16 cellular contexts compared by ENCODE assay signal in the genomic region with DNA sequence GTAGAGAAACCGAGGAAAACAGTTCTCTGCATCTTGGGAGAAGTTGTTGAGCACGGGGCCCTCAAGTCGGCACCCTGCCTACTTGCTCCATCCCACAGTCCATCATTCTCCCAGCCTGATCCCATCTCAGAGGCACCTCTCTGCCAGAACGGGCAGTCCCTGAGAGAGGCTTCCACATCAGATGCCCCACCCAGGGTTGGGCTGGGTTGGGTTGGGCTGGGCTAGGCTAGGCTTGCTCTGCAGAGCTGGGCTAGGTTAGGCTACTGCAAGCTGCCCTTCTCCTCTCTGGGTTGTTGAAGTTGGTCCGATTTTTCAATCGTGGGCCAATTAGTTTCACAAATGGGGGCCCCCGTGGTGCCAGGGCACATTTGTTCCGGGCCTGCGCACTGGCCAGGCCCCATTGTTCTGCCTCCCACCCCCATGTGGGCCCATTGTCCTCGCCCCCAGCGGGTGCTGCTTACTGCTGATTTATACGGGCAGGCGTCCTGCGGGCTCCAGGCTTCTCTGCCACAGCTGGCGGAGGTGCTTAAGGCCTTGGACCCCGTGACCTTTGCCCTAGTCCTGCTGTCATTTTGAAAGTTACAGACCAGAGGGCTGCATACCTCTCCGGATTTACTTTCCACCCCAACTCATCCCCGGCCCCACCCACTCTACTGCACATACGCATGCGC.
A peak's percentile ranks its signal among the peaks of the same experiment; 100 is the strongest.
DNase-seq lines count a peak whose midpoint lies in the region; ATAC-seq and TF ChIP-seq lines count a peak whose summit lies in the region.
"Had no signal": no experiment of that assay in that cellular context is flagged by ENCODE, and none has a peak within 500 bp of the region (broad histone marks: within the 10 kb centered on the region; RNA-seq: fewer than 3 reads in every experiment).

No MANE protein-coding gene starts in this region.

- no peak overlapping the region for H3K4me3 Mint-ChIP-seq in natural killer cell
- no peak overlapping the region for H3K4me3 Mint-ChIP-seq in natural killer cell treated with Interleukin-12 subunit alpha and Interleukin-12 subunit beta and Interleukin-15 and Interleukin-18, amount 100 ng/mL, for 72 hours
- H3K4me3 Mint-ChIP-seq: activated naive CD4-positive, alpha-beta T cell treated with anti-CD3 and anti-CD28 coated beads for 36 hours; CD8-positive, alpha-beta T cell; naive thymus-derived CD8-positive, alpha-beta T cell had no signal

- no peaks in the 10 kb centered on the region for H3K27me3 Mint-ChIP-seq in natural killer cell (ENCODE audit: low read depth in 2 of 2)
- H3K27me3 Mint-ChIP-seq in natural killer cell treated with Interleukin-12 subunit alpha and Interleukin-12 subunit beta and Interleukin-15 and Interleukin-18, amount 100 ng/mL, for 72 hours, result no peaks in the 10 kb centered on the region

- TF ChIP-seq CTCF in natural killer cell (IDR thresholded peaks at IDR 0.05) (no peak), lower lobe of right lung (IDR thresholded peaks at IDR 0.05) (no peak)

- peaks cover 51 to 62% of the 10 kb centered on the region in 2 donors for H3K4me1 Mint-ChIP-seq in natural killer cell
- peaks cover 0 to 49% of the 10 kb centered on the region in 2 donors for H3K4me1 Mint-ChIP-seq in natural killer cell treated with Interleukin-12 subunit alpha and Interleukin-12 subunit beta and Interleukin-15 and Interleukin-18, amount 100 ng/mL, for 72 hours (ENCODE audit: low read depth in 2 of 2)

- no peaks in the 10 kb centered on the region for H3K27me3 ChIP-seq in lower lobe of right lung (ENCODE audit: low read depth)
- H3K27me3 ChIP-seq: stomach, uterus had no signal

- no peak overlapping the region for H3K27ac ChIP-seq in lower lobe of right lung
- H3K27ac ChIP-seq: stomach, uterus had no signal

- H3K36me3 ChIP-seq in lower lobe of right lung, result peaks cover 6% of the 10 kb centered on the region
- H3K36me3 ChIP-seq: MG63, uterus had no signal

- H3K9me3 Mint-ChIP-seq in natural killer cell, result no peaks in the 10 kb centered on the region
- H3K9me3 Mint-ChIP-seq in natural killer cell treated with Interleukin-12 subunit alpha and Interleukin-12 subunit beta and Interleukin-15 and Interleukin-18, amount 100 ng/mL, for 72 hours, result no peaks in the 10 kb centered on the region
- H3K9me3 Mint-ChIP-seq: activated naive CD4-positive, alpha-beta T cell treated with anti-CD3 and anti-CD28 coated beads for 36 hours; CD8-positive, alpha-beta T cell; naive thymus-derived CD8-positive, alpha-beta T cell had no signal

- H3K27ac Mint-ChIP-seq in natural killer cell, result peak overlapping the region; percentile 9 to 88
- H3K27ac Mint-ChIP-seq in natural killer cell treated with Interleukin-12 subunit alpha and Interleukin-12 subunit beta and Interleukin-15 and Interleukin-18, amount 100 ng/mL, for 72 hours, result peak overlapping the region in 1 of 2 donors; percentile 63
- H3K27ac Mint-ChIP-seq: activated naive CD4-positive, alpha-beta T cell treated with anti-CD3 and anti-CD28 coated beads for 36 hours; CD8-positive, alpha-beta T cell had no signal

- ATAC-seq in natural killer cell (peak in 1 of 3 donors; percentile 24), lower lobe of right lung (peak; percentile 60 to 64)
- no peak for ATAC-seq in natural killer cell treated with Interleukin-12 subunit alpha and Interleukin-12 subunit beta and Interleukin-15 and Interleukin-18, amount 100 ng/mL, for 72 hours
- ATAC-seq: CD8-positive, alpha-beta T cell; naive thymus-derived CD8-positive, alpha-beta T cell had no signal

- no peaks in the 10 kb centered on the region for H3K9me3 ChIP-seq in lower lobe of right lung
- H3K9me3 ChIP-seq: MG63, stomach, uterus had no signal

- H3K36me3 Mint-ChIP-seq in natural killer cell, result no peaks in the 10 kb centered on the region
- no peaks in the 10 kb centered on the region for H3K36me3 Mint-ChIP-seq in natural killer cell treated with Interleukin-12 subunit alpha and Interleukin-12 subunit beta and Interleukin-15 and Interleukin-18, amount 100 ng/mL, for 72 hours
- H3K36me3 Mint-ChIP-seq: CD8-positive, alpha-beta T cell; naive thymus-derived CD8-positive, alpha-beta T cell had no signal

- intact Hi-C loops in natural killer cell (cut with micrococcal nuclease), result no loop called here
- intact Hi-C loops in lower lobe of right lung (cut with DNase I), result no loop called here

- H3K4me1 ChIP-seq in lower lobe of right lung, result peaks cover 66% of the 10 kb centered on the region
- H3K4me1 ChIP-seq: uterus had no signal

- DNase-seq in natural killer cell, result no peak
- no peak for DNase-seq in natural killer cell treated with Interleukin-12 subunit alpha and Interleukin-12 subunit beta and Interleukin-15 and Interleukin-18, amount 100 ng/mL, for 72 hours (ENCODE audit: low spot score)
- peak; percentile 92 for DNase-seq in ecto neural progenitor cell (ENCODE audit: low spot score)
- no peak for DNase-seq in lower lobe of right lung
- no peak for DNase-seq in NCI-H2029 treated with DMSO at 0.1 percent for 48 hours (lab: John Stamatoyannopoulos, UW)
- DNase-seq in T-helper 9 cell, result no peak
- DNase-seq in HT-29 (ENCODE audit: low spot score), result no peak
- no peak for DNase-seq in activated CD4-positive, CD25-positive, alpha-beta regulatory T cell treated with anti-CD3 and anti-CD28 coated beads, Interleukin-2, amount 50 U/mL, for 72 hours
- DNase-seq: activated naive CD4-positive, alpha-beta T cell treated with anti-CD3 and anti-CD28 coated beads for 36 hours; aorta; CD8-positive, alpha-beta T cell; MG63; naive thymus-derived CD8-positive, alpha-beta T cell; NCI-H187 treated with DMSO at 0.1 percent for 48 hours; stomach; uterus had no signal

- no peak overlapping the region for H3K4me3 ChIP-seq in lower lobe of right lung
- H3K4me3 ChIP-seq: MG63, stomach, uterus had no signal

Comparison
In these comparisons a context has a peak if more than half of its experiments do, and no peak if none do; other contexts are left out.
1. ATAC-seq: peak in lower lobe of right lung (2 of 2); none in natural killer cell treated with Interleukin-12 subunit alpha and Interleukin-12 subunit beta and Interleukin-15 and Interleukin-18, amount 100 ng/mL, for 72 hours (0 of 2).